Comparison of ENCODE assay signal across 8 cellular contexts in genomic region chr1:31715097-31715872, GRCh38. TPM values are rescaled to one million over a fixed set of nuclear protein-coding genes. Genes with fewer than 3 reads are reported as not detected.
DNase-seq lines count a peak whose midpoint lies in the region; ATAC-seq, FAIRE-seq and TF ChIP-seq lines count a peak whose summit lies in the region.

No MANE protein-coding gene starts in this region.

- no peaks in the 10 kb centered on the region for H4K20me1 ChIP-seq in GM23248 (ENCODE audit: insufficient read depth)

- H3K9me3 ChIP-seq in BE2C (no peaks in the 10 kb centered on the region), GM23248 (ENCODE audit: low read depth) (no peaks in the 10 kb centered on the region)

- H3K36me3 Mint-ChIP-seq in activated naive CD8-positive, alpha-beta T cell, result no peaks in the 10 kb centered on the region
- no peaks in the 10 kb centered on the region for H3K36me3 Mint-ChIP-seq in neural crest cell (ENCODE audit: low read depth)

- peak overlapping the region; percentile 81 for H3K9ac ChIP-seq in GM23248

- no peak for ATAC-seq in HG03432 (IDR thresholded peaks at IDR 0.05; ENCODE audit: unreplicated experiment)

- FAIRE-seq in urothelium cell line (lab: Jason Lieb, UNC), result no peak

- peak; percentile 73 for TF ChIP-seq CTCF in BE2C (IDR thresholded peaks at IDR 0.05; ENCODE audit: low read depth, low read length)
- peak; percentile 76 for TF ChIP-seq CTCF in neural crest cell (conservative IDR thresholded peaks at IDR 0.05)

- no peaks in the 10 kb centered on the region for H3K27me3 ChIP-seq in BE2C
- no peaks in the 10 kb centered on the region for H3K27me3 ChIP-seq in GM23248 (replicated peaks; ENCODE audit: insufficient read depth)

- peaks cover 16% of the 10 kb centered on the region for H3K4me1 ChIP-seq in BE2C
- peaks cover 45% of the 10 kb centered on the region for H3K4me1 ChIP-seq in GM23248 (ENCODE audit: insufficient read depth)

- H3K79me2 ChIP-seq in GM23248 (ENCODE audit: insufficient read depth), result no peaks in the 10 kb centered on the region

- H3F3A ChIP-seq in GM23248 (ENCODE audit: insufficient read depth), result peaks cover 28% of the 10 kb centered on the region

- in situ Hi-C loops in GM23248 (cut with MboI), result no loop called here

- H3K9me3 Mint-ChIP-seq in activated naive CD8-positive, alpha-beta T cell (ENCODE audit: low read depth), result no peaks in the 10 kb centered on the region
- H3K9me3 Mint-ChIP-seq in neural crest cell, result no peaks in the 10 kb centered on the region

- H3K27ac ChIP-seq in GM23248, result peak overlapping the region; percentile 93

- peaks cover 16% of the 10 kb centered on the region for H3K4me1 Mint-ChIP-seq in activated naive CD8-positive, alpha-beta T cell (ENCODE audit: low read depth)
- peaks cover 38% of the 10 kb centered on the region for H3K4me1 Mint-ChIP-seq in neural crest cell

- DNase-seq in BE2C (peak; percentile 92), GM23248 (peak; percentile 94), NCI-H526 (lab: John Stamatoyannopoulos, UW) (peak; percentile 33 to 82), glomerular visceral epithelial cell (ENCODE audit: extremely low spot score) (peak; percentile 87), neural crest cell (ENCODE audit: low read depth, low spot score) (peak; percentile 78), urothelium cell line (ENCODE audit: low spot score) (peak; percentile 50)

- H3K9me2 ChIP-seq in GM23248 (ENCODE audit: insufficient read depth), result no peaks in the 10 kb centered on the region

- H2AFZ ChIP-seq in GM23248, result peak overlapping the region; percentile 85

- H3K4me3 ChIP-seq in BE2C (ENCODE audit: low read depth, low read length) (peak overlapping the region; percentile 58), GM23248 (peak overlapping the region; percentile 56)

- peaks cover 38% of the 10 kb centered on the region for H3K27me3 Mint-ChIP-seq in activated naive CD8-positive, alpha-beta T cell
- H3K27me3 Mint-ChIP-seq in neural crest cell (ENCODE audit: low read depth), result peaks cover 19% of the 10 kb centered on the region

- peak overlapping the region; percentile 74 for H3K4me3 Mint-ChIP-seq in activated naive CD8-positive, alpha-beta T cell
- peak overlapping the region; percentile 85 for H3K4me3 Mint-ChIP-seq in neural crest cell

- H3K27ac Mint-ChIP-seq in activated naive CD8-positive, alpha-beta T cell, result no peak overlapping the region
- peak overlapping the region; percentile 53 for H3K27ac Mint-ChIP-seq in neural crest cell (ENCODE audit: unreplicated experiment)

- 1 to 2% methylated on average over 37 to 43 of the region's 43 CpGs for WGBS in GM23248 (ENCODE audit: low coverage in 1 of 2, low lambda C conversion rate in 2 of 2, missing lambda C conversion rate in 2 of 2), 2 experiments

- H3K4me2 ChIP-seq in GM23248 (ENCODE audit: unreplicated experiment), result peak overlapping the region; percentile 75

- H3K36me3 ChIP-seq in BE2C (no peaks in the 10 kb centered on the region), GM23248 (ENCODE audit: low read depth) (no peaks in the 10 kb centered on the region)

RNA-seq across cellular contexts. Expression of gene COL16A1, which starts 11.5 kb away (rescaled TPM):
- 3.4 TPM for polyA plus RNA-seq in BE2C (2012; ENCODE audit: insufficient read depth, insufficient read length, low read depth)
- total RNA-seq in GM23248 (2014; rRNA removed; shearing (Covaris generic)), result 234 and 247 TPM in 2 replicates
- polyA plus RNA-seq in GM23248 (2016; fragmentation: Nextera tagmentation; extraction: Ambion mirVana), result 67.3 and 68.7 TPM in 2 replicates
- total RNA-seq in neural crest cell, result 0.72 and 0.80 TPM in 2 replicates

RNA-seq across cellular contexts. Expression of gene ADGRB2, which starts 48.9 kb away (rescaled TPM):
- 104 TPM for polyA plus RNA-seq in BE2C (2012; ENCODE audit: insufficient read depth, insufficient read length, low read depth)
- total RNA-seq in GM23248 (2014; rRNA removed; shearing (Covaris generic)), result 3.6 and 3.9 TPM in 2 replicates
- polyA plus RNA-seq in GM23248 (2016; fragmentation: Nextera tagmentation; extraction: Ambion mirVana), result 0.51 and 1.3 TPM in 2 replicates
- total RNA-seq in neural crest cell, result 17.8 and 18.8 TPM in 2 replicates

Comparison
In these comparisons a context has a peak if more than half of its experiments do, and no peak if none do; other contexts are left out.
1. RNA of gene COL16A1, which starts 11.5 kb away (total RNA-seq): 234 to 247 TPM in GM23248; 0.72 to 0.80 TPM in neural crest cell; every median in the first group is over 100 times any median in the second.
2. Peak in every context shown above with its lines, with median percentiles within 50 percentile points of each other: DNase-seq.